ENCODE assay signal across 12 cellular contexts in genomic region chr17:78391843-78392242, GRCh38. TPM values are rescaled to one million over a fixed set of nuclear protein-coding genes. Genes with fewer than 3 reads are reported as not detected.
DNase-seq lines count a peak whose midpoint lies in the region; ATAC-seq and TF ChIP-seq lines count a peak whose summit lies in the region.
"Had no signal": no experiment of that assay in that cellular context is flagged by ENCODE, and none has a peak within 500 bp of the region (broad histone marks: within the 10 kb centered on the region; RNA-seq: fewer than 3 reads in every experiment).

No MANE protein-coding gene starts in this region.

- peaks cover under 1% of the 10 kb centered on the region for H3K4me1 ChIP-seq in prostate gland (replicated peaks)

- WGBS in prostate gland = 66% methylated on average over 4 of the region's 4 CpGs

- no peaks in the 10 kb centered on the region for H3K27me3 ChIP-seq in prostate gland (replicated peaks; ENCODE audit: insufficient read depth)

- TF ChIP-seq CTCF in fibroblast of pulmonary artery (IDR thresholded peaks at IDR 0.05; ENCODE audit: low read length, missing control alignments) = no peak
- TF ChIP-seq CTCF in prostate gland (IDR thresholded peaks at IDR 0.05) = no peak

- intact Hi-C loops in activated naive CD4-positive, alpha-beta T cell treated with anti-CD3 and anti-CD28 coated beads for 36 hours (cut with micrococcal nuclease) = no loop called here
- intact Hi-C loops in prostate gland (cut with DNase I) = no loop called here

- CTCF ChIA-PET in activated naive CD4-positive, alpha-beta T cell treated with anti-CD3 and anti-CD28 coated beads for 36 hours (lab: Charles Lee) = interaction anchor here (1.0 to 1.8 kb wide), 5 partner anchors 10 to 30 kb away, joined by 3 to 7 read pairs (median 6); no protein-coding TSS in a partner anchor

- H3K27ac ChIP-seq in prostate gland = no peak overlapping the region
- H3K27ac ChIP-seq in caudate nucleus (ENCODE audit: low read depth, low read length) = no peak overlapping the region

- H3K36me3 Mint-ChIP-seq in activated naive CD4-positive, alpha-beta T cell treated with anti-CD3 and anti-CD28 coated beads for 36 hours (ENCODE audit: low read depth) = peaks cover 40% of the 10 kb centered on the region
- peaks cover 30 to 53% of the 10 kb centered on the region in 2 donors for H3K36me3 Mint-ChIP-seq in stimulated activated naive B cell treated with anti-CD40 and anti-IgM and Interleukin-4, amounts not matched to agents 10 μg/mL and 1 μg/mL and 100 μg/mL, for 72 hours

- TF ChIP-seq POLR2A in prostate gland (IDR thresholded peaks at IDR 0.05) = no peak

- DNase-seq in activated naive CD4-positive, alpha-beta T cell treated with anti-CD3 and anti-CD28 coated beads for 36 hours = no peak
- DNase-seq in activated naive CD4-positive, alpha-beta T cell treated with Interleukin-2 at 50 U/mL for 16 hours = no peak
- DNase-seq in T1000 (lab: John Stamatoyannopoulos, UW) (peak; percentile 17), fibroblast of pulmonary artery (ENCODE audit: low read depth) (peak; percentile 42), prostate gland (ENCODE audit: low spot score) (no peak), caudate nucleus (lab: John Stamatoyannopoulos, UW) (no peak), NCI-H774 (lab: John Stamatoyannopoulos, UW) (no peak)
- no peak for DNase-seq in stimulated activated naive B cell treated with anti-CD40 and anti-IgM and Interleukin-4, amounts not matched to agents 10 μg/mL and 1 μg/mL and 100 μg/mL, for 72 hours
- DNase-seq: effector CD8-positive, alpha-beta T cell; MV-4-11; NCI-H526; T-helper 2 cell had no signal

- ATAC-seq in stimulated activated naive B cell treated with anti-CD40 and anti-IgM and Interleukin-4, amounts not matched to agents 10 μg/mL and 1 μg/mL and 100 μg/mL, for 72 hours (replicated peaks) = no peak

- no peaks in the 10 kb centered on the region for H3K27me3 Mint-ChIP-seq in activated naive CD4-positive, alpha-beta T cell treated with anti-CD3 and anti-CD28 coated beads for 36 hours (ENCODE audit: low read depth)
- no peaks in the 10 kb centered on the region for H3K27me3 Mint-ChIP-seq in stimulated activated naive B cell treated with anti-CD40 and anti-IgM and Interleukin-4, amounts not matched to agents 10 μg/mL and 1 μg/mL and 100 μg/mL, for 72 hours

- H3K4me3 ChIP-seq in fibroblast of pulmonary artery (replicated peaks; ENCODE audit: low read depth, low read length) (no peak overlapping the region), prostate gland (no peak overlapping the region)

- H3K4me1 Mint-ChIP-seq in activated naive CD4-positive, alpha-beta T cell treated with anti-CD3 and anti-CD28 coated beads for 36 hours (ENCODE audit: low read depth) = peaks cover 58% of the 10 kb centered on the region
- peaks cover 36 to 79% of the 10 kb centered on the region in 2 donors for H3K4me1 Mint-ChIP-seq in stimulated activated naive B cell treated with anti-CD40 and anti-IgM and Interleukin-4, amounts not matched to agents 10 μg/mL and 1 μg/mL and 100 μg/mL, for 72 hours

- no peaks in the 10 kb centered on the region for H3K9me3 Mint-ChIP-seq in activated naive CD4-positive, alpha-beta T cell treated with anti-CD3 and anti-CD28 coated beads for 36 hours
- peaks cover under 1 to 1% of the 10 kb centered on the region in 2 donors for H3K9me3 Mint-ChIP-seq in stimulated activated naive B cell treated with anti-CD40 and anti-IgM and Interleukin-4, amounts not matched to agents 10 μg/mL and 1 μg/mL and 100 μg/mL, for 72 hours

- no peaks in the 10 kb centered on the region for H3K9me3 ChIP-seq in prostate gland

- H3K4me3 Mint-ChIP-seq in activated naive CD4-positive, alpha-beta T cell treated with anti-CD3 and anti-CD28 coated beads for 36 hours = no peak overlapping the region
- H3K4me3 Mint-ChIP-seq in stimulated activated naive B cell treated with anti-CD40 and anti-IgM and Interleukin-4, amounts not matched to agents 10 μg/mL and 1 μg/mL and 100 μg/mL, for 72 hours = no peak overlapping the region

- peak overlapping the region; percentile 63 for H3K27ac Mint-ChIP-seq in activated naive CD4-positive, alpha-beta T cell treated with anti-CD3 and anti-CD28 coated beads for 36 hours
- H3K27ac Mint-ChIP-seq in stimulated activated naive B cell treated with anti-CD40 and anti-IgM and Interleukin-4, amounts not matched to agents 10 μg/mL and 1 μg/mL and 100 μg/mL, for 72 hours = peak overlapping the region; percentile 90

- no peaks in the 10 kb centered on the region for H3K36me3 ChIP-seq in prostate gland

RNA-seq across cellular contexts. Expression of gene PGS1, which starts 13.4 kb away (rescaled TPM):
- 10 to 100 TPM; 69.0 to 73.1 TPM for total RNA-seq in activated naive CD4-positive, alpha-beta T cell treated with anti-CD3 and anti-CD28 coated beads for 36 hours
- total RNA-seq in prostate gland = 10 to 100 TPM; 29.2 to 57.4 TPM

RNA-seq across cellular contexts. Expression of gene SOCS3, which starts 32.0 kb away (rescaled TPM):
- total RNA-seq in activated naive CD4-positive, alpha-beta T cell treated with anti-CD3 and anti-CD28 coated beads for 36 hours = 100 to 1,000 TPM; 281 to 290 TPM
- total RNA-seq in prostate gland = 10 to 100 TPM; 10.6 to 59.6 TPM

Comparison
In these comparisons a context has a peak if more than half of its experiments do, and no peak if none do; other contexts are left out.
1. DNase-seq: peak in T1000 (single experiment) and fibroblast of pulmonary artery (single experiment); none in activated naive CD4-positive, alpha-beta T cell treated with anti-CD3 and anti-CD28 coated beads for 36 hours (single experiment), activated naive CD4-positive, alpha-beta T cell treated with Interleukin-2 at 50 U/mL for 16 hours (single experiment), stimulated activated naive B cell treated with anti-CD40 and anti-IgM and Interleukin-4, amounts not matched to agents 10 μg/mL and 1 μg/mL and 100 μg/mL, for 72 hours (single experiment), prostate gland (single experiment), caudate nucleus (0 of 61) and NCI-H774 (single experiment).
2. RNA of gene SOCS3, which starts 32.0 kb away (total RNA-seq): 281 to 290 TPM in activated naive CD4-positive, alpha-beta T cell treated with anti-CD3 and anti-CD28 coated beads for 36 hours; 10.6 to 59.6 TPM in prostate gland; every median in the first group is over 4 times any median in the second.